In genomic region chr17:42676424-42677011, GRCh38 we compare ENCODE assay signal across 1 cellular context.
TF ChIP-seq lines count a peak whose summit lies in the region.

Gene PLEKHH3 (minus strand): TSS chr17:42676994. CDS start chr17:42676563, 431 bp downstream.

TF ChIP-seq in GM12878, 131 proteins besides CTCF, POLR2A, EP300 and RAD21 (continued from another document and continues in another):
- peak; percentile 30; the same call in 1 of the 2 replicates for TF ChIP-seq TAF1 (IDR thresholded peaks at IDR 0.05; ENCODE audit: borderline replicate concordance, low read depth, low read length)
- no peak for TF ChIP-seq E2F8 (IDR thresholded peaks at IDR 0.05; ENCODE audit: low read depth, partially characterized antibody)
- no peak for TF ChIP-seq FOS (IDR thresholded peaks at IDR 0.05; ENCODE audit: borderline replicate concordance, extremely low read depth, insufficient read length)
- no peak for TF ChIP-seq HDAC2 (IDR thresholded peaks at IDR 0.05)
- no peak for TF ChIP-seq MTA2 (IDR thresholded peaks at IDR 0.05; ENCODE audit: low read depth)
- TF ChIP-seq RFX5 (IDR thresholded peaks at IDR 0.05; ENCODE audit: low read depth, low read length) = no peak
- no peak for TF ChIP-seq PAX8 (IDR thresholded peaks at IDR 0.05)
- no peak for TF ChIP-seq ESRRA (IDR thresholded peaks at IDR 0.05; ENCODE audit: low read length)
- peak; percentile 37; the same call in 1 of the 2 replicates for TF ChIP-seq GATAD2B (conservative IDR thresholded peaks at IDR 0.05; ENCODE audit: low read depth)
- no peak for TF ChIP-seq NRF1 (conservative IDR thresholded peaks at IDR 0.05; ENCODE audit: low read depth, low read length)
- no peak for TF ChIP-seq EGR1 (IDR thresholded peaks at IDR 0.05; ENCODE audit: borderline replicate concordance in 1 of 2, low read depth in 2 of 2, low read length in 2 of 2)
- no peak for TF ChIP-seq SMAD1 (IDR thresholded peaks at IDR 0.05; ENCODE audit: low read depth, partially characterized antibody)
- TF ChIP-seq CHD4 (IDR thresholded peaks at IDR 0.05) = no peak
- TF ChIP-seq, protein P1, sequence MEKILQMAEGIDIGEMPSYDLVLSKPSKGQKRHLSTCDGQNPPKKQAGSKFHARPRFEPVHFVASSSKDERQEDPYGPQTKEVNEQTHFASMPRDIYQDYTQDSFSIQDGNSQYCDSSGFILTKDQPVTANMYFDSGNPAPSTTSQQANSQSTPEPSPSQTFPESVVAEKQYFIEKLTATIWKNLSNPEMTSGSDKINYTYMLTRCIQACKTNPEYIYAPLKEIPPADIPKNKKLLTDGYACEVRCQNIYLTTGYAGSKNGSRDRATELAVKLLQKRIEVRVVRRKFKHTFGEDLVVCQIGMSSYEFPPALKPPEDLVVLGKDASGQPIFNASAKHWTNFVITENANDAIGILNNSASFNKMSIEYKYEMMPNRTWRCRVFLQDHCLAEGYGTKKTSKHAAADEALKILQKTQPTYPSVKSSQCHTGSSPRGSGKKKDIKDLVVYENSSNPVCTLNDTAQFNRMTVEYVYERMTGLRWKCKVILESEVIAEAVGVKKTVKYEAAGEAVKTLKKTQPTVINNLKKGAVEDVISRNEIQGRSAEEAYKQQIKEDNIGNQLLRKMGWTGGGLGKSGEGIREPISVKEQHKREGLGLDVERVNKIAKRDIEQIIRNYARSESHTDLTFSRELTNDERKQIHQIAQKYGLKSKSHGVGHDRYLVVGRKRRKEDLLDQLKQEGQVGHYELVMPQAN (conservative IDR thresholded peaks at IDR 0.05) = peak; percentile 68; the same call in 1 of the 2 replicates
- no peak for TF ChIP-seq RCOR1 (conservative IDR thresholded peaks at IDR 0.05; ENCODE audit: low read depth, low read length)
- TF ChIP-seq ZNF274 (IDR thresholded peaks at IDR 0.05; ENCODE audit: insufficient read depth, insufficient read length) = no peak
- TF ChIP-seq, protein P2, sequence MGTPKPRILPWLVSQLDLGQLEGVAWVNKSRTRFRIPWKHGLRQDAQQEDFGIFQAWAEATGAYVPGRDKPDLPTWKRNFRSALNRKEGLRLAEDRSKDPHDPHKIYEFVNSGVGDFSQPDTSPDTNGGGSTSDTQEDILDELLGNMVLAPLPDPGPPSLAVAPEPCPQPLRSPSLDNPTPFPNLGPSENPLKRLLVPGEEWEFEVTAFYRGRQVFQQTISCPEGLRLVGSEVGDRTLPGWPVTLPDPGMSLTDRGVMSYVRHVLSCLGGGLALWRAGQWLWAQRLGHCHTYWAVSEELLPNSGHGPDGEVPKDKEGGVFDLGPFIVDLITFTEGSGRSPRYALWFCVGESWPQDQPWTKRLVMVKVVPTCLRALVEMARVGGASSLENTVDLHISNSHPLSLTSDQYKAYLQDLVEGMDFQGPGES (IDR thresholded peaks at IDR 0.05) = no peak
- TF ChIP-seq PBX3 (IDR thresholded peaks at IDR 0.05; ENCODE audit: insufficient replicate concordance, low read depth, low read length) = no peak
- TF ChIP-seq, protein P3, sequence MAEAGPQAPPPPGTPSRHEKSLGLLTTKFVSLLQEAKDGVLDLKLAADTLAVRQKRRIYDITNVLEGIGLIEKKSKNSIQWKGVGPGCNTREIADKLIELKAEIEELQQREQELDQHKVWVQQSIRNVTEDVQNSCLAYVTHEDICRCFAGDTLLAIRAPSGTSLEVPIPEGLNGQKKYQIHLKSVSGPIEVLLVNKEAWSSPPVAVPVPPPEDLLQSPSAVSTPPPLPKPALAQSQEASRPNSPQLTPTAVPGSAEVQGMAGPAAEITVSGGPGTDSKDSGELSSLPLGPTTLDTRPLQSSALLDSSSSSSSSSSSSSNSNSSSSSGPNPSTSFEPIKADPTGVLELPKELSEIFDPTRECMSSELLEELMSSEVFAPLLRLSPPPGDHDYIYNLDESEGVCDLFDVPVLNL (IDR thresholded peaks at IDR 0.05; ENCODE audit: low read depth, low read length) = no peak
- TF ChIP-seq CEBPB (IDR thresholded peaks at IDR 0.05; ENCODE audit: borderline replicate concordance in 1 of 2, low read depth in 2 of 2, low read length in 2 of 2) = no peak
- TF ChIP-seq IRF5 (IDR thresholded peaks at IDR 0.05; ENCODE audit: borderline replicate concordance) = no peak
- TF ChIP-seq USF1 (IDR thresholded peaks at IDR 0.05; ENCODE audit: borderline replicate concordance, extremely low read length, insufficient read depth, low read depth, low read length) = no peak
- TF ChIP-seq MXI1 (IDR thresholded peaks at IDR 0.05; ENCODE audit: low read depth, low read length) = no peak
- no peak for TF ChIP-seq SUZ12 (IDR thresholded peaks at IDR 0.05; ENCODE audit: unreplicated experiment)
- no peak for TF ChIP-seq RAD51 (IDR thresholded peaks at IDR 0.05)
- TF ChIP-seq TBL1XR1 (IDR thresholded peaks at IDR 0.05; ENCODE audit: low read depth, low read length) = no peak
- 0 out of 2 replicates have a peak, but pooled peaks have one; percentile 11 for TF ChIP-seq NBN (IDR thresholded peaks at IDR 0.05)
- TF ChIP-seq RELA (IDR thresholded peaks at IDR 0.05; ENCODE audit: borderline replicate concordance, partially characterized antibody) = no peak
- no peak for TF ChIP-seq ZSCAN29 (IDR thresholded peaks at IDR 0.05)
- TF ChIP-seq CHD1 (IDR thresholded peaks at IDR 0.05; ENCODE audit: low read depth, low read length) = no peak
- TF ChIP-seq NR2C1 (IDR thresholded peaks at IDR 0.05) = no peak
- TF ChIP-seq PML (IDR thresholded peaks at IDR 0.05; ENCODE audit: low read length) = no peak
- TF ChIP-seq CREM (IDR thresholded peaks at IDR 0.05; ENCODE audit: low read depth) = no peak
- TF ChIP-seq BACH1 (IDR thresholded peaks at IDR 0.05; ENCODE audit: borderline replicate concordance) = 0 out of 2 replicates have a peak, but pooled peaks have one; percentile 27
- TF ChIP-seq ZNF622 (IDR thresholded peaks at IDR 0.05) = no peak
- TF ChIP-seq CEBPZ (IDR thresholded peaks at IDR 0.05; ENCODE audit: low read depth, low read length) = no peak
- TF ChIP-seq SIX5 (IDR thresholded peaks at IDR 0.05; ENCODE audit: low read depth, low read length, severe bottlenecking) = no peak
- no peak for TF ChIP-seq MEF2B (IDR thresholded peaks at IDR 0.05; ENCODE audit: partially characterized antibody, poor library complexity, severe bottlenecking)
- TF ChIP-seq FOXK2 (IDR thresholded peaks at IDR 0.05) = no peak
- peak; percentile 54; the same call in 1 of the 2 replicates for TF ChIP-seq LARP7 (IDR thresholded peaks at IDR 0.05)
- no peak for TF ChIP-seq ZZZ3 (IDR thresholded peaks at IDR 0.05; ENCODE audit: control insufficient read depth, insufficient read length, low read depth)
- TF ChIP-seq TCF3 (IDR thresholded peaks at IDR 0.05; ENCODE audit: borderline replicate concordance, insufficient read depth, low read depth, low read length) = 0 out of 2 replicates have a peak, but pooled peaks have one; percentile 12
- TF ChIP-seq EZH2 (IDR thresholded peaks at IDR 0.05; ENCODE audit: borderline replicate concordance, control insufficient read depth, low read depth, low read length) = no peak
- no peak for TF ChIP-seq BMI1 (IDR thresholded peaks at IDR 0.05; ENCODE audit: borderline replicate concordance)
- no peak for TF ChIP-seq ELK1 (IDR thresholded peaks at IDR 0.05; ENCODE audit: low read depth, low read length)
- no peak for TF ChIP-seq IRF4 (IDR thresholded peaks at IDR 0.05; ENCODE audit: low read depth, low read length)
- TF ChIP-seq PAX5 (IDR thresholded peaks at IDR 0.05; ENCODE audit: borderline replicate concordance, low read depth, low read length) = no peak
- 0 out of 2 replicates have a peak, but pooled peaks have one; percentile 27 for TF ChIP-seq ZNF207 (IDR thresholded peaks at IDR 0.05; ENCODE audit: borderline replicate concordance)
- TF ChIP-seq, protein P4, sequence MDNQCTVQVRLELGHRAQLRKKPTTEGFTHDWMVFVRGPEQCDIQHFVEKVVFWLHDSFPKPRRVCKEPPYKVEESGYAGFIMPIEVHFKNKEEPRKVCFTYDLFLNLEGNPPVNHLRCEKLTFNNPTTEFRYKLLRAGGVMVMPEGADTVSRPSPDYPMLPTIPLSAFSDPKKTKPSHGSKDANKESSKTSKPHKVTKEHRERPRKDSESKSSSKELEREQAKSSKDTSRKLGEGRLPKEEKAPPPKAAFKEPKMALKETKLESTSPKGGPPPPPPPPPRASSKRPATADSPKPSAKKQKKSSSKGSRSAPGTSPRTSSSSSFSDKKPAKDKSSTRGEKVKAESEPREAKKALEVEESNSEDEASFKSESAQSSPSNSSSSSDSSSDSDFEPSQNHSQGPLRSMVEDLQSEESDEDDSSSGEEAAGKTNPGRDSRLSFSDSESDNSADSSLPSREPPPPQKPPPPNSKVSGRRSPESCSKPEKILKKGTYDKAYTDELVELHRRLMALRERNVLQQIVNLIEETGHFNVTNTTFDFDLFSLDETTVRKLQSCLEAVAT (IDR thresholded peaks at IDR 0.05) = no peak; the same call in 1 of the 2 replicates
- peak; percentile 42; the same call in 1 of the 2 replicates for TF ChIP-seq SMARCA5 (IDR thresholded peaks at IDR 0.05)
- TF ChIP-seq IKZF1 (conservative IDR thresholded peaks at IDR 0.05) = peak; percentile 51; the same call in 1 of the 2 replicates
- no peak for TF ChIP-seq RUNX3 (IDR thresholded peaks at IDR 0.05; ENCODE audit: low read length)
